In genomic region chr9:33419904-33420303, GRCh38 we compare ENCODE assay signal across 2 cellular contexts.
TF ChIP-seq lines count a peak whose summit lies in the region.

No MANE protein-coding gene starts in this region.

TF ChIP-seq in HEK293, 187 proteins besides CTCF, POLR2A, EP300 and RAD21:
- TF ChIP-seq PRDM1 (tag by site-specific recombination; IDR thresholded peaks at IDR 0.05) (no peak), KLF10 (tag by site-specific recombination; IDR thresholded peaks at IDR 0.05) (no peak), ZNF639 (tag by site-specific recombination; IDR thresholded peaks at IDR 0.05) (no peak), ZNF549 (tag by site-specific recombination; IDR thresholded peaks at IDR 0.05) (no peak), ZNF274 (IDR thresholded peaks at IDR 0.05; ENCODE audit: low read length) (no peak), ZNF274 (tag by site-specific recombination; IDR thresholded peaks at IDR 0.05; ENCODE audit: borderline replicate concordance) (no peak), ZXDB (tag by site-specific recombination; IDR thresholded peaks at IDR 0.05) (no peak), ZNF623 (tag by site-specific recombination; IDR thresholded peaks at IDR 0.05) (0 out of 2 replicates have a peak, but pooled peaks have one; percentile 12)

TF ChIP-seq in H1, 55 proteins besides CTCF, POLR2A, EP300 and RAD21:
- TF ChIP-seq BACH1 (IDR thresholded peaks at IDR 0.05; ENCODE audit: low read length) (no peak), BCL11A (IDR thresholded peaks at IDR 0.05; ENCODE audit: low read depth in 2 of 2, low read length in 2 of 2) (no peak), KDM4A (IDR thresholded peaks at IDR 0.05; ENCODE audit: low read depth, low read length, severe bottlenecking) (no peak), KDM5A (IDR thresholded peaks at IDR 0.05; ENCODE audit: low read length) (no peak), RXRA (IDR thresholded peaks at IDR 0.05; ENCODE audit: insufficient read depth, low read depth, low read length) (no peak), JUND (IDR thresholded peaks at IDR 0.05; ENCODE audit: low read length) (no peak), EGR1 (IDR thresholded peaks at IDR 0.05; ENCODE audit: borderline replicate concordance, low read depth, low read length) (no peak)
- TF ChIP-seq, protein P1, sequence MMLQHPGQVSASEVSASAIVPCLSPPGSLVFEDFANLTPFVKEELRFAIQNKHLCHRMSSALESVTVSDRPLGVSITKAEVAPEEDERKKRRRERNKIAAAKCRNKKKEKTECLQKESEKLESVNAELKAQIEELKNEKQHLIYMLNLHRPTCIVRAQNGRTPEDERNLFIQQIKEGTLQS (IDR thresholded peaks at IDR 0.05; ENCODE audit: insufficient read depth, low read depth, low read length) = no peak
